Comparison of ENCODE assay signal across 22 cellular contexts in genomic region chr6:149719531-149719930, GRCh38. TPM values are rescaled to one million over a fixed set of nuclear protein-coding genes. Genes with fewer than 3 reads are reported as not detected.
DNase-seq lines count a peak whose midpoint lies in the region; ATAC-seq and TF ChIP-seq lines count a peak whose summit lies in the region.
"Had no signal": no experiment of that assay in that cellular context is flagged by ENCODE, and none has a peak within 500 bp of the region (broad histone marks: within the 10 kb centered on the region; RNA-seq: fewer than 3 reads in every experiment).

No MANE protein-coding gene starts in this region.

- no peak for DNase-seq in CD4-positive, CD25-positive, alpha-beta regulatory T cell
- no peak for DNase-seq in WTC11 (ENCODE audit: low spot score)
- no peak for DNase-seq in naive thymus-derived CD4-positive, alpha-beta T cell
- DNase-seq in mucosa of gallbladder (ENCODE audit: low spot score), result no peak
- DNase-seq in iPS-NIHi11 (ENCODE audit: low spot score), result no peak
- DNase-seq: activated CD4-positive, alpha-beta T cell treated with anti-CD3 and anti-CD28 coated beads, Interleukin-2, amount 50 U/mL, for 1 hour; anterior cingulate cortex; central memory CD4-positive, alpha-beta T cell; DMS 273 treated with DMSO at 0.1 percent for 48 hours; effector CD4-positive, alpha-beta T cell; esophagus squamous epithelium; H7; Kasumi-1; left colon; midbrain; NCI-H1105; NCI-H510A treated with DMSO at 0.1 percent for 48 hours; occipital lobe; sigmoid colon had no signal

- H3K4me3 Mint-ChIP-seq in CD4-positive, CD25-positive, alpha-beta regulatory T cell, result peak overlapping the region; percentile 63 to 98 (median 85)
- H3K4me3 Mint-ChIP-seq in WTC11, result no peak overlapping the region
- peak overlapping the region in 9 of 10 donors; percentile 4 to 68 (median 26) for H3K4me3 Mint-ChIP-seq in naive thymus-derived CD4-positive, alpha-beta T cell

- H3K9me3 Mint-ChIP-seq in CD4-positive, CD25-positive, alpha-beta regulatory T cell, result no peaks in the 10 kb centered on the region
- H3K9me3 Mint-ChIP-seq in WTC11, result no peaks in the 10 kb centered on the region
- H3K9me3 Mint-ChIP-seq in naive thymus-derived CD4-positive, alpha-beta T cell, result peaks cover 0 to 3% (median 0%) of the 10 kb centered on the region in 11 donors
- H3K9me3 Mint-ChIP-seq: stimulated activated effector memory CD8-positive, alpha-beta T cell treated with anti-CD3 and anti-CD28 coated beads, Interleukin-12 subunit alpha, Interleukin-12 subunit beta, amount 100 ng/mL, for 72 hours had no signal

- TF ChIP-seq CTCF in 22Rv1 (IDR thresholded peaks at IDR 0.05) (no peak), WTC11 (IDR thresholded peaks at IDR 0.05) (no peak)

- ATAC-seq in CD4-positive, CD25-positive, alpha-beta regulatory T cell (ENCODE audit: low read depth in 2 of 2), result no peak
- ATAC-seq in WTC11 (no peak), GM18870 (IDR thresholded peaks at IDR 0.05; ENCODE audit: unreplicated experiment) (no peak)
- no peak for ATAC-seq in naive thymus-derived CD4-positive, alpha-beta T cell
- ATAC-seq: left colon; stimulated activated effector memory CD8-positive, alpha-beta T cell treated with anti-CD3 and anti-CD28 coated beads, Interleukin-12 subunit alpha, Interleukin-12 subunit beta, amount 100 ng/mL, for 72 hours had no signal

- no peak overlapping the region for H3K4me3 ChIP-seq in CD4-positive, CD25-positive, alpha-beta regulatory T cell (ENCODE audit: low read depth, low read length)
- H3K4me3 ChIP-seq in naive thymus-derived CD4-positive, alpha-beta T cell (ENCODE audit: low read length), result no peak overlapping the region

- POLR2A ChIA-PET in WTC11 (lab: Charles Lee), result no interaction called here
- POLR2A ChIA-PET in naive thymus-derived CD4-positive, alpha-beta T cell (lab: Charles Lee), result interaction anchor here (1.8 to 4.6 kb wide), 3 partner anchors 28 to 174 kb away, joined by 4 to 67 read pairs (median 18); partner anchors contain the start of genes NUP43, PCMT1 and PPIL4

- no peaks in the 10 kb centered on the region for H3K27me3 Mint-ChIP-seq in CD4-positive, CD25-positive, alpha-beta regulatory T cell
- H3K27me3 Mint-ChIP-seq in WTC11 (ENCODE audit: low read depth), result no peaks in the 10 kb centered on the region
- no peaks in the 10 kb centered on the region for H3K27me3 Mint-ChIP-seq in naive thymus-derived CD4-positive, alpha-beta T cell

- no peaks in the 10 kb centered on the region for H3K36me3 ChIP-seq in CD4-positive, CD25-positive, alpha-beta regulatory T cell (ENCODE audit: control insufficient read depth, insufficient read depth, low read length)
- peaks cover 0 to 10% (median 0%) of the 10 kb centered on the region in 3 experiments for H3K36me3 ChIP-seq in naive thymus-derived CD4-positive, alpha-beta T cell (ENCODE audit: control insufficient read depth in 2 of 3, insufficient read depth in 3 of 3, low read length in 3 of 3)
- H3K36me3 ChIP-seq: sigmoid colon had no signal

- H3K27me3 ChIP-seq in CD4-positive, CD25-positive, alpha-beta regulatory T cell (ENCODE audit: control insufficient read depth, insufficient read depth, low read length), result no peaks in the 10 kb centered on the region
- H3K27me3 ChIP-seq in naive thymus-derived CD4-positive, alpha-beta T cell (ENCODE audit: control insufficient read depth in 2 of 2, insufficient read depth in 2 of 2, low read length in 2 of 2), result no peaks in the 10 kb centered on the region
- H3K27me3 ChIP-seq: esophagus squamous epithelium, sigmoid colon had no signal

- CTCF ChIA-PET in WTC11 (lab: Charles Lee), result no interaction called here
- CTCF ChIA-PET in naive thymus-derived CD4-positive, alpha-beta T cell (lab: Charles Lee), result interaction anchor here (0.6 kb wide), 1 partner anchor 211 kb away, joined by 3 read pairs; no protein-coding TSS in a partner anchor

- peaks cover 3% of the 10 kb centered on the region for H3K36me3 Mint-ChIP-seq in CD4-positive, CD25-positive, alpha-beta regulatory T cell
- peaks cover 3% of the 10 kb centered on the region; the same call in 1 of the 2 replicates for H3K36me3 Mint-ChIP-seq in WTC11
- peaks cover 0 to 13% (median 3%) of the 10 kb centered on the region in 5 donors for H3K36me3 Mint-ChIP-seq in naive thymus-derived CD4-positive, alpha-beta T cell

- H3K27ac ChIP-seq in 22Rv1, result peak overlapping the region; percentile 99
- no peak overlapping the region for H3K27ac ChIP-seq in CD4-positive, CD25-positive, alpha-beta regulatory T cell (ENCODE audit: insufficient read depth, low read length, poor library complexity, severe bottlenecking)
- H3K27ac ChIP-seq in naive thymus-derived CD4-positive, alpha-beta T cell (ENCODE audit: low read depth, low read length), result no peak overlapping the region

- intact Hi-C loops in naive thymus-derived CD4-positive, alpha-beta T cell (cut with micrococcal nuclease), result loop anchor here in 1 of 2 donors (10.0 kb wide), 2 partner anchors 285 to 695 kb away; no protein-coding TSS in a partner anchor

- H3K4me1 ChIP-seq in CD4-positive, CD25-positive, alpha-beta regulatory T cell (ENCODE audit: control insufficient read depth, insufficient read depth, low read length, poor library complexity, severe bottlenecking), result peaks cover 35% of the 10 kb centered on the region
- H3K4me1 ChIP-seq in naive thymus-derived CD4-positive, alpha-beta T cell (ENCODE audit: control insufficient read depth in 2 of 2, insufficient read depth in 2 of 2, low read length in 2 of 2), result peaks cover 11 to 14% of the 10 kb centered on the region in 2 donors

- peaks cover 23 to 41% (median 27%) of the 10 kb centered on the region in 4 donors for H3K4me1 Mint-ChIP-seq in CD4-positive, CD25-positive, alpha-beta regulatory T cell
- peaks cover 17% of the 10 kb centered on the region for H3K4me1 Mint-ChIP-seq in WTC11
- H3K4me1 Mint-ChIP-seq in naive thymus-derived CD4-positive, alpha-beta T cell, result peaks cover 23 to 43% (median 35%) of the 10 kb centered on the region in 7 donors

- H3K9me3 ChIP-seq in CD4-positive, CD25-positive, alpha-beta regulatory T cell (ENCODE audit: control insufficient read depth in 2 of 2, low read length in 2 of 2), result no peaks in the 10 kb centered on the region
- no peaks in the 10 kb centered on the region for H3K9me3 ChIP-seq in naive thymus-derived CD4-positive, alpha-beta T cell (ENCODE audit: control insufficient read depth in 2 of 3, low read length in 3 of 3)
- H3K9me3 ChIP-seq: esophagus squamous epithelium, sigmoid colon had no signal

- peak overlapping the region in 2 of 3 donors; percentile 42 to 45 for H3K27ac Mint-ChIP-seq in CD4-positive, CD25-positive, alpha-beta regulatory T cell
- peak overlapping the region; percentile 31 for H3K27ac Mint-ChIP-seq in WTC11
- H3K27ac Mint-ChIP-seq in naive thymus-derived CD4-positive, alpha-beta T cell, result peak overlapping the region in 7 of 9 donors; percentile 6 to 76 (median 36)
- H3K27ac Mint-ChIP-seq: stimulated activated effector memory CD8-positive, alpha-beta T cell treated with anti-CD3 and anti-CD28 coated beads, Interleukin-12 subunit alpha, Interleukin-12 subunit beta, amount 100 ng/mL, for 72 hours had no signal

TF ChIP-seq in WTC11, 78 proteins besides CTCF, POLR2A, EP300 and RAD21 (continues in another document):
- TF ChIP-seq NFE2L1 (CRISPR knock-in tag; IDR thresholded peaks at IDR 0.05) (no peak), PRRX2 (CRISPR knock-in tag; IDR thresholded peaks at IDR 0.05) (no peak), ESRRA (CRISPR knock-in tag; IDR thresholded peaks at IDR 0.05; ENCODE audit: borderline replicate concordance) (no peak), ZNF317 (CRISPR knock-in tag; IDR thresholded peaks at IDR 0.05; ENCODE audit: borderline replicate concordance, low read depth) (no peak), E2F5 (CRISPR knock-in tag; IDR thresholded peaks at IDR 0.05) (no peak), JUN (CRISPR knock-in tag; IDR thresholded peaks at IDR 0.05) (no peak), NFYB (CRISPR knock-in tag; conservative IDR thresholded peaks at IDR 0.05; ENCODE audit: low read depth) (no peak), RORB (CRISPR knock-in tag; IDR thresholded peaks at IDR 0.05) (no peak)

RNA-seq across cellular contexts. Expression of gene LATS1, which starts 1.6 kb away (rescaled TPM):
- total RNA-seq in CD4-positive, CD25-positive, alpha-beta regulatory T cell, result 40.9 TPM
- 10 to 100 TPM in 3 of 4 donors, 1 to 10 TPM in 1; 8.9 to 12.4 (median 12.1) TPM for polyA plus RNA-seq in CD4-positive, CD25-positive, alpha-beta regulatory T cell
- total RNA-seq in WTC11 (2021), result 21.4 to 24.2 TPM (median 21.8 TPM) in 3 replicates
- total RNA-seq in naive thymus-derived CD4-positive, alpha-beta T cell, result 10 to 100 TPM; 33.3 to 49.5 (median 44.6) TPM
- polyA plus RNA-seq in naive thymus-derived CD4-positive, alpha-beta T cell, result 10 to 100 TPM; 14.2 to 17.7 TPM
- total RNA-seq in mucosa of gallbladder, result 31.9 TPM

RNA-seq across cellular contexts. Expression of gene NUP43, which starts 26.8 kb away (rescaled TPM):
- 22.4 TPM for total RNA-seq in CD4-positive, CD25-positive, alpha-beta regulatory T cell
- 10 to 100 TPM in 1 of 4 donors, 1 to 10 TPM in 3; 4.0 to 10.7 (median 5.6) TPM for polyA plus RNA-seq in CD4-positive, CD25-positive, alpha-beta regulatory T cell
- total RNA-seq in WTC11 (2021) (79.1 to 84.5 TPM (median 83.5 TPM) in 3 replicates), mucosa of gallbladder (31.6 TPM)
- total RNA-seq in naive thymus-derived CD4-positive, alpha-beta T cell, result 10 to 100 TPM; 14.0 to 70.7 (median 60.2) TPM
- 1 to 10 TPM; 5.1 to 6.6 TPM for polyA plus RNA-seq in naive thymus-derived CD4-positive, alpha-beta T cell

RNA-seq across cellular contexts. Expression of gene PCMT1, which starts 30.0 kb away (rescaled TPM):
- total RNA-seq in CD4-positive, CD25-positive, alpha-beta regulatory T cell, result 44.8 TPM
- 100 to 1,000 TPM; 166 to 228 (median 175) TPM for polyA plus RNA-seq in CD4-positive, CD25-positive, alpha-beta regulatory T cell
- total RNA-seq in WTC11 (2021) (81.0 to 90.7 TPM (median 84.5 TPM) in 3 replicates), mucosa of gallbladder (50.9 TPM)
- total RNA-seq in naive thymus-derived CD4-positive, alpha-beta T cell, result 10 to 100 TPM; 26.6 to 84.9 (median 47.1) TPM
- 100 to 1,000 TPM; 132 to 135 TPM for polyA plus RNA-seq in naive thymus-derived CD4-positive, alpha-beta T cell
